In genomic region chr17:1108810-1109605, GRCh38 we compare ENCODE assay signal across 8 cellular contexts.
DNase-seq lines count a peak whose midpoint lies in the region.

No MANE protein-coding gene starts in this region.

- CTCF ChIA-PET in activated CD4-positive, alpha-beta memory T cell treated with anti-CD3 and anti-CD28 coated beads for 36 hours (lab: Charles Lee), result interaction anchor here (1.1 to 1.4 kb wide), 2 partner anchors 14 to 51 kb away, joined by 4 to 8 read pairs; no protein-coding TSS in a partner anchor

- peak overlapping the region; percentile 88 for H3K4me3 Mint-ChIP-seq in activated CD4-positive, alpha-beta memory T cell treated with anti-CD3 and anti-CD28 coated beads for 36 hours

- no peaks in the 10 kb centered on the region for H3K36me3 Mint-ChIP-seq in activated CD4-positive, alpha-beta memory T cell treated with anti-CD3 and anti-CD28 coated beads for 36 hours

- H3K9me2 ChIP-seq in Karpas-422 (replicated peaks; ENCODE audit: insufficient read depth, low read length), result no peaks in the 10 kb centered on the region

- peaks cover 38% of the 10 kb centered on the region for H3K4me1 Mint-ChIP-seq in activated CD4-positive, alpha-beta memory T cell treated with anti-CD3 and anti-CD28 coated beads for 36 hours (ENCODE audit: low read depth)

- peaks cover 85% of the 10 kb centered on the region for H3K79me2 ChIP-seq in Karpas-422 (ENCODE audit: low read length)

- H3K4me3 ChIP-seq in Karpas-422 (ENCODE audit: low read length), result peak overlapping the region; percentile 67
- H3K4me3 ChIP-seq in mesodermal cell (ENCODE audit: extremely low read depth, insufficient read depth, low read length, poor library complexity, severe bottlenecking), result peak overlapping the region; percentile 63

- POLR2A ChIA-PET in activated CD4-positive, alpha-beta memory T cell treated with anti-CD3 and anti-CD28 coated beads for 36 hours (lab: Charles Lee), result no interaction called here

- H3K27me3 ChIP-seq in Karpas-422 (ENCODE audit: low read length), result no peaks in the 10 kb centered on the region

- peaks cover 25% of the 10 kb centered on the region; the same call in 1 of the 2 replicates for H4K20me1 ChIP-seq in Karpas-422 (ENCODE audit: insufficient read depth, low read depth, low read length)

- peak; percentile 71 for DNase-seq in DMS 273 (lab: John Stamatoyannopoulos, UW; ENCODE audit: unreplicated experiment)
- no peak for DNase-seq in DMS 273 treated with DMSO at 0.1 percent for 48 hours (lab: John Stamatoyannopoulos, UW)
- DNase-seq in Karpas-422, result peak; percentile 71
- DNase-seq in activated CD4-positive, alpha-beta memory T cell treated with anti-CD3 and anti-CD28 coated beads for 36 hours, result peak; percentile 73
- DNase-seq in effector CD8-positive, alpha-beta T cell (lab: John Stamatoyannopoulos, UW), result peak; percentile 42
- DNase-seq in stimulated activated CD8-positive, alpha-beta memory T cell treated with anti-CD3 and anti-CD28 coated beads, Interleukin-7, amount 100 ng/mL, for 1 hour (ENCODE audit: low read depth in 2 of 2), result peak; percentile 32 to 36
- DNase-seq in OCI-M2 (lab: John Stamatoyannopoulos, UW; ENCODE audit: unreplicated experiment), result no peak

- H3K9me3 ChIP-seq in Karpas-422 (ENCODE audit: low read length) (no peaks in the 10 kb centered on the region), mesodermal cell (ENCODE audit: control insufficient read depth, low read length) (no peaks in the 10 kb centered on the region)

- no peaks in the 10 kb centered on the region for H3K9me3 Mint-ChIP-seq in activated CD4-positive, alpha-beta memory T cell treated with anti-CD3 and anti-CD28 coated beads for 36 hours

- WGBS in mesodermal cell (ENCODE audit: insufficient coverage in 2 of 2), 2 experiments, result 0 to 1% methylated on average over 34 to 68 of the region's 99 CpGs

- intact Hi-C loops in activated CD4-positive, alpha-beta memory T cell treated with anti-CD3 and anti-CD28 coated beads for 36 hours (cut with micrococcal nuclease), result no loop called here

- H3K27ac ChIP-seq in Karpas-422 (ENCODE audit: low read length) (peak overlapping the region; percentile 60), mesodermal cell (ENCODE audit: low read depth, low read length, severe bottlenecking) (peak overlapping the region; percentile 41)

- H3K27me3 Mint-ChIP-seq in activated CD4-positive, alpha-beta memory T cell treated with anti-CD3 and anti-CD28 coated beads for 36 hours, result no peaks in the 10 kb centered on the region

- no peak overlapping the region for H2AFZ ChIP-seq in Karpas-422 (ENCODE audit: low read length)

- H3K9ac ChIP-seq in Karpas-422 (ENCODE audit: low read length), result peak overlapping the region; percentile 71

- H3K27ac Mint-ChIP-seq in activated CD4-positive, alpha-beta memory T cell treated with anti-CD3 and anti-CD28 coated beads for 36 hours, result peak overlapping the region; percentile 80

- peak overlapping the region; percentile 85 for H3K4me2 ChIP-seq in Karpas-422 (ENCODE audit: low read depth, low read length, poor library complexity, severe bottlenecking)

- H3K36me3 ChIP-seq in Karpas-422 (ENCODE audit: insufficient read depth, low read length) (peaks cover 5% of the 10 kb centered on the region; the same call in 1 of the 2 replicates), mesodermal cell (ENCODE audit: control insufficient read depth, insufficient read depth, low read length) (peaks cover 5% of the 10 kb centered on the region)

- H3K4me1 ChIP-seq in Karpas-422 (ENCODE audit: low read length) (peaks cover 49% of the 10 kb centered on the region), mesodermal cell (ENCODE audit: control insufficient read depth, insufficient read depth, low read length, poor library complexity, severe bottlenecking) (peaks cover 30% of the 10 kb centered on the region)

Comparison
In these comparisons a context has a peak if more than half of its experiments do, and no peak if none do; other contexts are left out.
1. DNase-seq: peak in DMS 273 (single experiment), Karpas-422 (single experiment), activated CD4-positive, alpha-beta memory T cell treated with anti-CD3 and anti-CD28 coated beads for 36 hours (single experiment), effector CD8-positive, alpha-beta T cell (single experiment) and stimulated activated CD8-positive, alpha-beta memory T cell treated with anti-CD3 and anti-CD28 coated beads, Interleukin-7, amount 100 ng/mL, for 1 hour (2 of 2); none in DMS 273 treated with DMSO at 0.1 percent for 48 hours (single experiment) and OCI-M2 (single experiment).